Comparison of ENCODE assay signal across 7 cellular contexts in the genomic region with DNA sequence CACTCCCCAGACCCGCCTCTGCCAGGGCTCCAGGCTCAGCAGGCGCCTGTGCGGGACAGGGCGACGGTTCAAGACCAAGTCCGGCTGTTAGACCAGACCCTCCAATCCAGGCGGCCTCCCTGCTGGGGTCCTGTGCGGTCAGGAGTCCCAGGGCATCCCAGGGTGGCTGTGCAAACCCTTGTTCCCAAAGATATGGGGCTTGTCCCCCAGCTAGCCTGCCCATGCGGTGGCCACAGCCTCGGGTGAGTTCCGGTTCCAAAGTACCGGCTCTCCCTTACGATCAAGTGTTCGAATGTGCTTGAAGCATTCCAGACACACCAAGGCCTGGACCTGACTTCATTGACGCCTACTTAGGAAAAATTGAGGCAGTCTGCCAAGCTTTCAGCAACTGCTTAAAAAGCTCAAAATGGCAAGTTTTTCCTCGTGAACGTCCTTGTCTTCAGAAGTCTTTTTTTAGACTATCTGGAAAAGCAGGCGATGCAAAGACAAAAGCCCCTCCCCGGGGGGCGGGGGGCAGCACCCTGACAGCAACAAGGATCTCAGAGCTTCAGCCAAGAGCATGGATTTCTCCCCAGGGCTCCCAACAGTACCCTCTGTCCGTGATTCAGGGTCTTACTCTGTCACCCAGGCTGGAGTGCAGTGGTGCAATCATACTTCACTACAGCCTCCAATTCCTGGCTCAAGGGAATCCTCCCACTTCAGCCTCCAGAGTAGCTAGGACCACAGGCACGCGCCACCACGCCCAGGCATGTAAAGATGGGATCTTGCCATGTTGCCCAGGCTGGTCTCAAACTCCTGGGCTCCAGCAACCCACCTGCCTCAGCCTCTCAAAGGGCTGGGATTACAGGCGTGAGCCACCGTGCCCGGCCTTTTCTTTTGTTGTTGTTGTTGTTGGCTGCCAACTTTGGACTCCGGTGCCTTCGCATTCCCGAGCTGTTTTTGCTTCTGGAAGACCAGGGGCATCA. TPM values are rescaled to one million over a fixed set of nuclear protein-coding genes. Genes with fewer than 3 reads are reported as not detected.
DNase-seq lines count a peak whose midpoint lies in the region; ATAC-seq and TF ChIP-seq lines count a peak whose summit lies in the region.

No MANE protein-coding gene starts in this region.

- H3K36me3 Mint-ChIP-seq in IgD-negative memory B cell = no peaks in the 10 kb centered on the region

- TF ChIP-seq RAD21 in liver (IDR thresholded peaks at IDR 0.05) = no peak

- peak overlapping the region in 1 of 2 donors; percentile 47 for H3K9ac ChIP-seq in liver (ENCODE audit: low read depth in 1 of 2, low read length in 2 of 2)
- peak overlapping the region; percentile 58 to 74 for H3K9ac ChIP-seq in stomach smooth muscle (ENCODE audit: low read length in 2 of 2)

- H3K9me3 Mint-ChIP-seq in IgD-negative memory B cell = no peaks in the 10 kb centered on the region

- 87% methylated on average over 30 of the region's 30 CpGs for WGBS in liver

- H3K27ac Mint-ChIP-seq in IgD-negative memory B cell = peak overlapping the region in 2 of 3 donors; percentile 67 to 74

- peak overlapping the region; percentile 6 to 35 for H3K4me3 ChIP-seq in ascending aorta
- no peak overlapping the region for H3K4me3 ChIP-seq in liver (ENCODE audit: low read depth in 1 of 3, low read length in 3 of 3)
- H3K4me3 ChIP-seq in stomach smooth muscle (ENCODE audit: low read length in 2 of 2) = peak overlapping the region; percentile 43 to 64

- DNase-seq in ascending aorta (ENCODE audit: low spot score in 2 of 2) (no peak), NCI-H1048 (lab: John Stamatoyannopoulos, UW) (no peak)
- DNase-seq in activated CD4-positive, CD25-positive, alpha-beta regulatory T cell treated with anti-CD3 and anti-CD28 coated beads, Interleukin-2, amount 50 U/mL, for 72 hours = no peak

- no peaks in the 10 kb centered on the region for H3K27me3 Mint-ChIP-seq in IgD-negative memory B cell

- intact Hi-C loops in ascending aorta (cut with DNase I) = loop anchor here (5.0 kb wide), 2 partner anchors 335 to 395 kb away; a partner anchor contains a TSS

- peak overlapping the region in 3 of 4 donors; percentile 66 to 82 (median 68) for H3K4me3 Mint-ChIP-seq in IgD-negative memory B cell

- H3K4me1 Mint-ChIP-seq in IgD-negative memory B cell = peaks cover 4 to 5% (median 5%) of the 10 kb centered on the region in 3 donors

- H3K27me3 ChIP-seq in ascending aorta (no peaks in the 10 kb centered on the region), liver (ENCODE audit: control insufficient read depth in 4 of 4, insufficient read depth in 4 of 4, low read length in 3 of 4) (no peaks in the 10 kb centered on the region), stomach smooth muscle (ENCODE audit: control insufficient read depth in 1 of 2, insufficient read depth in 2 of 2, low read length in 2 of 2) (no peaks in the 10 kb centered on the region)

- TF ChIP-seq CTCF in ascending aorta (IDR thresholded peaks at IDR 0.05) = no peak
- TF ChIP-seq CTCF in liver (IDR thresholded peaks at IDR 0.05; ENCODE audit: low read depth, low read length, missing input control) = no peak

- H3K27ac ChIP-seq in ascending aorta (peak overlapping the region; percentile 94 to 97), liver (ENCODE audit: low read depth in 1 of 2, low read length in 2 of 2) (peak overlapping the region; percentile 34 to 50), stomach smooth muscle (ENCODE audit: low read length) (peak overlapping the region; percentile 99)

- no peaks in the 10 kb centered on the region for H3K9me3 ChIP-seq in ascending aorta
- no peaks in the 10 kb centered on the region for H3K9me3 ChIP-seq in liver (ENCODE audit: control insufficient read depth in 4 of 4, low read length in 3 of 4)
- H3K9me3 ChIP-seq in stomach smooth muscle (ENCODE audit: control insufficient read depth in 2 of 2, low read length in 2 of 2) = no peaks in the 10 kb centered on the region

- H3K4me1 ChIP-seq in ascending aorta (peaks cover 26 to 45% of the 10 kb centered on the region in 2 donors), liver (ENCODE audit: control insufficient read depth in 4 of 4, insufficient read depth in 4 of 4, low read length in 3 of 4) (peaks cover 11 to 33% (median 20%) of the 10 kb centered on the region in 4 donors), stomach smooth muscle (ENCODE audit: control insufficient read depth, insufficient read depth, low read length) (peaks cover 59% of the 10 kb centered on the region)

- H3K36me3 ChIP-seq in ascending aorta = no peaks in the 10 kb centered on the region
- no peaks in the 10 kb centered on the region for H3K36me3 ChIP-seq in liver (ENCODE audit: control insufficient read depth in 4 of 4, insufficient read depth in 3 of 4, low read depth in 1 of 4, low read length in 3 of 4)
- H3K36me3 ChIP-seq in stomach smooth muscle (ENCODE audit: control insufficient read depth in 2 of 2, insufficient read depth in 2 of 2, low read length in 2 of 2) = no peaks in the 10 kb centered on the region

- ATAC-seq in GM21529 (IDR thresholded peaks at IDR 0.05; ENCODE audit: unreplicated experiment) = no peak

TF ChIP-seq in liver, 16 proteins besides CTCF, POLR2A, EP300 and RAD21:
- TF ChIP-seq YY1 (IDR thresholded peaks at IDR 0.05) (no peak), HNF4A (conservative IDR thresholded peaks at IDR 0.05) (no peak), NR2F2 (IDR thresholded peaks at IDR 0.05) (no peak), JUND (IDR thresholded peaks at IDR 0.05) (no peak), EGR1 (IDR thresholded peaks at IDR 0.05; ENCODE audit: low read depth in 2 of 2) (no peak), GABPA (IDR thresholded peaks at IDR 0.05 in 1 of 2, conservative IDR thresholded peaks at IDR 0.05 in 1 of 2) (no peak), TAF1 (conservative IDR thresholded peaks at IDR 0.05) (no peak), HNF4G (IDR thresholded peaks at IDR 0.05) (no peak), SP1 (IDR thresholded peaks at IDR 0.05) (no peak)
- TF ChIP-seq, protein P1, sequence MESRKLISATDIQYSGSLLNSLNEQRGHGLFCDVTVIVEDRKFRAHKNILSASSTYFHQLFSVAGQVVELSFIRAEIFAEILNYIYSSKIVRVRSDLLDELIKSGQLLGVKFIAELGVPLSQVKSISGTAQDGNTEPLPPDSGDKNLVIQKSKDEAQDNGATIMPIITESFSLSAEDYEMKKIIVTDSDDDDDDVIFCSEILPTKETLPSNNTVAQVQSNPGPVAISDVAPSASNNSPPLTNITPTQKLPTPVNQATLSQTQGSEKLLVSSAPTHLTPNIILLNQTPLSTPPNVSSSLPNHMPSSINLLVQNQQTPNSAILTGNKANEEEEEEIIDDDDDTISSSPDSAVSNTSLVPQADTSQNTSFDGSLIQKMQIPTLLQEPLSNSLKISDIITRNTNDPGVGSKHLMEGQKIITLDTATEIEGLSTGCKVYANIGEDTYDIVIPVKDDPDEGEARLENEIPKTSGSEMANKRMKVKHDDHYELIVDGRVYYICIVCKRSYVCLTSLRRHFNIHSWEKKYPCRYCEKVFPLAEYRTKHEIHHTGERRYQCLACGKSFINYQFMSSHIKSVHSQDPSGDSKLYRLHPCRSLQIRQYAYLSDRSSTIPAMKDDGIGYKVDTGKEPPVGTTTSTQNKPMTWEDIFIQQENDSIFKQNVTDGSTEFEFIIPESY (IDR thresholded peaks at IDR 0.05) = no peak

RNA-seq across cellular contexts. Expression of a gene that starts 2.3 kb away (rescaled TPM):
- polyA plus RNA-seq in IgD-negative memory B cell (78.2 TPM), liver (10 to 100 TPM; 19.6 to 31.5 TPM)
- total RNA-seq in ascending aorta (38.3 TPM), liver (10 to 100 TPM in 1 of 2 donors, 1 to 10 TPM in 1; 5.6 to 11.9 TPM)

RNA-seq across cellular contexts. Expression of a gene that starts 35.8 kb away (rescaled TPM):
- 0.78 TPM for polyA plus RNA-seq in IgD-negative memory B cell
- 139 TPM for total RNA-seq in ascending aorta
- 10 to 100 TPM; 18.9 to 21.3 TPM for total RNA-seq in liver
- 10 to 100 TPM in 1 of 2 donors, 1 to 10 TPM in 1; 3.2 to 20.1 TPM for polyA plus RNA-seq in liver

Comparison
In these comparisons a context has a peak if more than half of its experiments do, and no peak if none do; other contexts are left out.
1. H3K27ac ChIP-seq: peak in every context shown above with its lines; median percentile 99 in stomach smooth muscle; 96 in ascending aorta; 42 in liver.
2. H3K4me3 ChIP-seq: peak in ascending aorta (2 of 2) and stomach smooth muscle (2 of 2); none in liver (0 of 3).